In genomic region chr12:2890001-2890387, GRCh38 we compare ENCODE assay signal across 9 cellular contexts. TPM values are rescaled to one million over a fixed set of nuclear protein-coding genes. Genes with fewer than 3 reads are reported as not detected.
A peak's percentile ranks its signal among the peaks of the same experiment; 100 is the strongest.
DNase-seq lines count a peak whose midpoint lies in the region; ATAC-seq, FAIRE-seq and TF ChIP-seq lines count a peak whose summit lies in the region.
"Had no signal": no experiment of that assay in that cellular context is flagged by ENCODE, and none has a peak within 500 bp of the region (broad histone marks: within the 10 kb centered on the region; RNA-seq: fewer than 3 reads in every experiment).

No MANE protein-coding gene starts in this region.

- peaks cover 4% of the 10 kb centered on the region for H3K27me3 Mint-ChIP-seq in T-helper 2 cell treated with Interferon-gamma antibody and Interleukin-4, amounts not matched to agents 5 μg/mL and 100 μg/mL, for 36 hours (ENCODE audit: low read depth)
- H3K27me3 Mint-ChIP-seq in activated naive CD8-positive, alpha-beta T cell treated with anti-CD3 and anti-CD28 coated beads, Interleukin-2, amount 50 U/mL, for 24 hours, result no peaks in the 10 kb centered on the region

- no peak for ATAC-seq in activated naive CD8-positive, alpha-beta T cell treated with anti-CD3 and anti-CD28 coated beads, Interleukin-2, amount 50 U/mL, for 24 hours
- ATAC-seq in HG03159 (IDR thresholded peaks at IDR 0.05; ENCODE audit: unreplicated experiment) (no peak), GM21423 (IDR thresholded peaks at IDR 0.05; ENCODE audit: unreplicated experiment) (no peak), HG02798 (IDR thresholded peaks at IDR 0.05; ENCODE audit: poor library complexity, unreplicated experiment) (no peak)

- peaks cover 29% of the 10 kb centered on the region for H3K36me3 Mint-ChIP-seq in T-helper 2 cell treated with Interferon-gamma antibody and Interleukin-4, amounts not matched to agents 5 μg/mL and 100 μg/mL, for 36 hours (ENCODE audit: low read depth)
- H3K36me3 Mint-ChIP-seq in activated naive CD8-positive, alpha-beta T cell treated with anti-CD3 and anti-CD28 coated beads, Interleukin-2, amount 50 U/mL, for 24 hours (ENCODE audit: low read depth), result peaks cover 22% of the 10 kb centered on the region

- peak overlapping the region; percentile 26 to 84 for H3K9ac ChIP-seq in kidney (ENCODE audit: low read length in 2 of 2)

- peak overlapping the region; percentile 93 for H3K4me3 Mint-ChIP-seq in T-helper 2 cell treated with Interferon-gamma antibody and Interleukin-4, amounts not matched to agents 5 μg/mL and 100 μg/mL, for 36 hours
- peak overlapping the region; percentile 89 for H3K4me3 Mint-ChIP-seq in activated naive CD8-positive, alpha-beta T cell treated with anti-CD3 and anti-CD28 coated beads, Interleukin-2, amount 50 U/mL, for 24 hours

- 70% methylated on average over 10 of the region's 10 CpGs for WGBS in suprapubic skin

- H3K4me1 ChIP-seq in kidney (ENCODE audit: control insufficient read depth in 1 of 2, insufficient read depth in 1 of 2, low read depth in 1 of 2, low read length in 2 of 2), result peaks cover 5 to 8% of the 10 kb centered on the region in 2 donors
- peaks cover 31% of the 10 kb centered on the region for H3K4me1 ChIP-seq in suprapubic skin

- no peaks in the 10 kb centered on the region for H3K27me3 ChIP-seq in suprapubic skin

- TF ChIP-seq EP300 in suprapubic skin (IDR thresholded peaks at IDR 0.05), result no peak

- no peak for DNase-seq in T-helper 2 cell treated with Interferon-gamma antibody and Interleukin-4, amounts not matched to agents 5 μg/mL and 100 μg/mL, for 36 hours (ENCODE audit: low spot score)
- DNase-seq in T-helper 2 cell (no peak), kidney (no peak), suprapubic skin (ENCODE audit: low spot score in 2 of 2) (no peak)
- DNase-seq in activated naive CD8-positive, alpha-beta T cell treated with anti-CD3 and anti-CD28 coated beads, Interleukin-2, amount 50 U/mL, for 24 hours, result no peak

- TF ChIP-seq POLR2A in suprapubic skin (IDR thresholded peaks at IDR 0.05), result no peak

- intact Hi-C loops in kidney (cut with DNase I), result no loop called here

- no peaks in the 10 kb centered on the region for H3K9me3 Mint-ChIP-seq in T-helper 2 cell treated with Interferon-gamma antibody and Interleukin-4, amounts not matched to agents 5 μg/mL and 100 μg/mL, for 36 hours
- no peaks in the 10 kb centered on the region for H3K9me3 Mint-ChIP-seq in activated naive CD8-positive, alpha-beta T cell treated with anti-CD3 and anti-CD28 coated beads, Interleukin-2, amount 50 U/mL, for 24 hours

- H3K27ac ChIP-seq in kidney (ENCODE audit: low read depth in 2 of 2, low read length in 2 of 2) (peak overlapping the region; percentile 83 to 97), suprapubic skin (peak overlapping the region; percentile 95)

- H3K4me3 ChIP-seq in kidney (ENCODE audit: low read length in 2 of 2) (peak overlapping the region; percentile 53 to 81), suprapubic skin (peak overlapping the region; percentile 87)

- peak overlapping the region; percentile 95 for H3K27ac Mint-ChIP-seq in T-helper 2 cell treated with Interferon-gamma antibody and Interleukin-4, amounts not matched to agents 5 μg/mL and 100 μg/mL, for 36 hours
- peak overlapping the region; percentile 87 for H3K27ac Mint-ChIP-seq in activated naive CD8-positive, alpha-beta T cell treated with anti-CD3 and anti-CD28 coated beads, Interleukin-2, amount 50 U/mL, for 24 hours

- H3K9me3 ChIP-seq in kidney (ENCODE audit: control insufficient read depth in 1 of 2, low read length in 2 of 2) (no peaks in the 10 kb centered on the region), suprapubic skin (no peaks in the 10 kb centered on the region)

- FAIRE-seq in kidney (lab: Jason Lieb, UNC), result no peak

- H3K36me3 ChIP-seq in kidney (ENCODE audit: control insufficient read depth in 1 of 2, insufficient read depth in 2 of 2, low read length in 2 of 2) (no peaks in the 10 kb centered on the region), suprapubic skin (peaks cover 3% of the 10 kb centered on the region)

- TF ChIP-seq CTCF in kidney (IDR thresholded peaks at IDR 0.05; ENCODE audit: borderline replicate concordance, extremely low read depth, insufficient read depth), result no peak
- TF ChIP-seq CTCF in suprapubic skin (IDR thresholded peaks at IDR 0.05), result no peak

- peaks cover 16% of the 10 kb centered on the region for H3K4me1 Mint-ChIP-seq in T-helper 2 cell treated with Interferon-gamma antibody and Interleukin-4, amounts not matched to agents 5 μg/mL and 100 μg/mL, for 36 hours (ENCODE audit: low read depth)
- H3K4me1 Mint-ChIP-seq in activated naive CD8-positive, alpha-beta T cell treated with anti-CD3 and anti-CD28 coated beads, Interleukin-2, amount 50 U/mL, for 24 hours, result peaks cover 34% of the 10 kb centered on the region

RNA-seq across cellular contexts. Expression of gene TULP3, which starts 0.7 kb away (rescaled TPM):
- total RNA-seq in kidney (23.0 TPM), suprapubic skin (10 to 100 TPM; 21.0 to 55.8 (median 35.6) TPM)
- 20.3 TPM for polyA plus RNA-seq in kidney (ENCODE audit: insufficient read depth, low read depth, low replicate concordance)

RNA-seq across cellular contexts. Expression of gene RHNO1, which starts 13.0 kb away (rescaled TPM):
- total RNA-seq in kidney (17.2 TPM), suprapubic skin (10 to 100 TPM; 17.2 to 33.1 (median 21.0) TPM)
- polyA plus RNA-seq in kidney (ENCODE audit: insufficient read depth, low read depth, low replicate concordance), result 15.9 TPM

RNA-seq across cellular contexts. Expression of gene FOXM1, which starts 13.0 kb away (rescaled TPM):
- 1.3 TPM for total RNA-seq in kidney
- polyA plus RNA-seq in kidney (ENCODE audit: insufficient read depth, low read depth, low replicate concordance), result 1.3 TPM
- 1 to 10 TPM; 4.1 to 9.2 (median 7.1) TPM for total RNA-seq in suprapubic skin

RNA-seq across cellular contexts. Expression of gene TEX52, which starts 33.2 kb away (rescaled TPM):
- total RNA-seq in kidney (not detected), suprapubic skin (not detected)
- not detected for polyA plus RNA-seq in kidney (ENCODE audit: insufficient read depth, low read depth, low replicate concordance)
- total RNA-seq: HT1080 had no signal

RNA-seq across cellular contexts. Expression of gene NRIP2, which starts 55.2 kb away (rescaled TPM):
- total RNA-seq in kidney, result 11.7 TPM
- polyA plus RNA-seq in kidney (ENCODE audit: insufficient read depth, low read depth, low replicate concordance), result 15.9 TPM
- 1 to 10 TPM in 3 of 4 donors, under 1 TPM in 1; 0.48 to 4.7 (median 1.9) TPM for total RNA-seq in suprapubic skin
- total RNA-seq: HT1080 had no signal
